Comparison of ENCODE assay signal across 1 cellular context in the genomic region with DNA sequence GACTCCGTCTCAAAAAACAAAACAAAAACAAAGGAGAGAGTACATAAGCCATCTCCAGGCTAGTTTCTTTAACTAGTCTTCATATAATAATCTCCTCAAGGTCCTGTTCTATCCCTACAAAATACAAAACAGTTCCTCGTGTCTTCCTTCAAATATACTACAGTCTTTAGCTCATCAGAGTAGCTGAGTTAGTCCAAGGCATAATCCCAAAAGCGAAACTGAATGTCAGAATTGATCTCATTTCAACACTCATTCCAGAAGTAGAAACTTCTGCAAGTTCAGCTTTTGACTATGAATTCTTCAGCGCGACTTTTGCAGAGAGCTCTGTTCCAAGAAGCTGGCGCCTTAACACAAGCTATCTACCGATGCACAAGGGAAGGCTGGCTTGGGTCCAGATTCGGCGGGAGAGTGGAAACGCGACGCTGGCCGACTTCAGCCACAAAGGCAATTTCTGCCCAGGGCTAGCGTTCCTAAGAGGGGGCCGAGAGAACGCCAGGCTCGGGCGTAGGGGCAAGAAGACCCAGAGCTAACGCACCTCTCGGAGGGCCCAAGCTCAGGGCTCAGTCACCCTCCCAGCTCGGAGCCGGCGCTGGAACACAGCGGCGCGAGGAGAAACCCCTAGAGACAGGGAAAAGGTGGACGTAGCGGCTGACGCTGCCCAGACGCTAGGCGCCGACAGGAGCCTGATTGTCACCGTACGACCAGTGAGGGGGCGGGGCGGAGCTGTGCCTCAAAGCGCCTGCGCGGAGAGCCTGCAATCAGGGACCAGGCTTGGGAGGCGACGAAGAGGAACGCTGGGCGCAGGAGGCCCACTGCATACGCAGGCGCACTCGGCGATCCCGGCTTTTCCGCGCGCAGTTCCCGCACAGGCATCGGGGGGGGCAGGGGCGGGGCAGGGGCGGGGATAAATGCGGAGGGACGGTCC.
TF ChIP-seq lines count a peak whose summit lies in the region.

No MANE protein-coding gene starts in this region.

TF ChIP-seq in HepG2, 621 proteins besides CTCF, POLR2A, EP300 and RAD21 (continued from another document and continues in another):
- TF ChIP-seq, protein P1, sequence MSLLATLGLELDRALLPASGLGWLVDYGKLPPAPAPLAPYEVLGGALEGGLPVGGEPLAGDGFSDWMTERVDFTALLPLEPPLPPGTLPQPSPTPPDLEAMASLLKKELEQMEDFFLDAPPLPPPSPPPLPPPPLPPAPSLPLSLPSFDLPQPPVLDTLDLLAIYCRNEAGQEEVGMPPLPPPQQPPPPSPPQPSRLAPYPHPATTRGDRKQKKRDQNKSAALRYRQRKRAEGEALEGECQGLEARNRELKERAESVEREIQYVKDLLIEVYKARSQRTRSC (CRISPR knock-in tag; IDR thresholded peaks at IDR 0.05; ENCODE audit: low read depth) = no peak
- TF ChIP-seq GPBP1L1 (CRISPR knock-in tag; IDR thresholded peaks at IDR 0.05) (no peak), ZBTB44 (CRISPR knock-in tag; IDR thresholded peaks at IDR 0.05) (no peak), ZNF644 (CRISPR knock-in tag; IDR thresholded peaks at IDR 0.05; ENCODE audit: low read depth) (no peak), NR2F1 (CRISPR knock-in tag; IDR thresholded peaks at IDR 0.05) (no peak), THYN1 (CRISPR knock-in tag; IDR thresholded peaks at IDR 0.05; ENCODE audit: borderline replicate concordance, low read depth) (no peak), SNAPC4 (CRISPR knock-in tag; IDR thresholded peaks at IDR 0.05) (no peak), RBFOX2 (IDR thresholded peaks at IDR 0.05; ENCODE audit: low read depth, low read length) (peak; percentile 94), ZNF776 (CRISPR knock-in tag; IDR thresholded peaks at IDR 0.05) (no peak; the same call in 1 of the 2 replicates), ZNF605 (CRISPR knock-in tag; IDR thresholded peaks at IDR 0.05) (peak; percentile 74), ELF3 (CRISPR knock-in tag; IDR thresholded peaks at IDR 0.05) (no peak; the same call in 1 of the 2 replicates), ZNF790 (CRISPR knock-in tag; IDR thresholded peaks at IDR 0.05; ENCODE audit: borderline replicate concordance) (no peak), RARA (CRISPR knock-in tag; IDR thresholded peaks at IDR 0.05) (no peak), TEF (CRISPR knock-in tag; IDR thresholded peaks at IDR 0.05) (0 out of 2 replicates have a peak, but pooled peaks have one; percentile 11), ZNF75D (CRISPR knock-in tag; IDR thresholded peaks at IDR 0.05; ENCODE audit: borderline replicate concordance) (no peak), ZNF839 (CRISPR knock-in tag; IDR thresholded peaks at IDR 0.05; ENCODE audit: borderline replicate concordance) (no peak), ZNF230 (CRISPR knock-in tag; IDR thresholded peaks at IDR 0.05) (no peak; the same call in 1 of the 2 replicates), SALL2 (CRISPR knock-in tag; IDR thresholded peaks at IDR 0.05) (peak; percentile 63; the same call in 1 of the 2 replicates), ZEB1 (IDR thresholded peaks at IDR 0.05; ENCODE audit: insufficient replicate concordance, low read depth) (no peak), ZZZ3 (CRISPR knock-in tag; IDR thresholded peaks at IDR 0.05; ENCODE audit: borderline replicate concordance) (no peak), ZBTB2 (CRISPR knock-in tag; IDR thresholded peaks at IDR 0.05; ENCODE audit: low read depth) (no peak), ZNF337 (CRISPR knock-in tag; IDR thresholded peaks at IDR 0.05; ENCODE audit: borderline replicate concordance, low read depth) (no peak)
- TF ChIP-seq, protein P2, sequence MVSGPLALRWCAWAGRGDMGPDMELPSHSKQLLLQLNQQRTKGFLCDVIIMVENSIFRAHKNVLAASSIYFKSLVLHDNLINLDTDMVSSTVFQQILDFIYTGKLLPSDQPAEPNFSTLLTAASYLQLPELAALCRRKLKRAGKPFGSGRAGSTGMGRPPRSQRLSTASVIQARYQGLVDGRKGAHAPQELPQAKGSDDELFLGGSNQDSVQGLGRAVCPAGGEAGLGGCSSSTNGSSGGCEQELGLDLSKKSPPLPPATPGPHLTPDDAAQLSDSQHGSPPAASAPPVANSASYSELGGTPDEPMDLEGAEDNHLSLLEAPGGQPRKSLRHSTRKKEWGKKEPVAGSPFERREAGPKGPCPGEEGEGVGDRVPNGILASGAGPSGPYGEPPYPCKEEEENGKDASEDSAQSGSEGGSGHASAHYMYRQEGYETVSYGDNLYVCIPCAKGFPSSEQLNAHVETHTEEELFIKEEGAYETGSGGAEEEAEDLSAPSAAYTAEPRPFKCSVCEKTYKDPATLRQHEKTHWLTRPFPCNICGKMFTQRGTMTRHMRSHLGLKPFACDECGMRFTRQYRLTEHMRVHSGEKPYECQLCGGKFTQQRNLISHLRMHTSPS (CRISPR knock-in tag; IDR thresholded peaks at IDR 0.05; ENCODE audit: low read depth) = no peak
- TF ChIP-seq, protein P3, sequence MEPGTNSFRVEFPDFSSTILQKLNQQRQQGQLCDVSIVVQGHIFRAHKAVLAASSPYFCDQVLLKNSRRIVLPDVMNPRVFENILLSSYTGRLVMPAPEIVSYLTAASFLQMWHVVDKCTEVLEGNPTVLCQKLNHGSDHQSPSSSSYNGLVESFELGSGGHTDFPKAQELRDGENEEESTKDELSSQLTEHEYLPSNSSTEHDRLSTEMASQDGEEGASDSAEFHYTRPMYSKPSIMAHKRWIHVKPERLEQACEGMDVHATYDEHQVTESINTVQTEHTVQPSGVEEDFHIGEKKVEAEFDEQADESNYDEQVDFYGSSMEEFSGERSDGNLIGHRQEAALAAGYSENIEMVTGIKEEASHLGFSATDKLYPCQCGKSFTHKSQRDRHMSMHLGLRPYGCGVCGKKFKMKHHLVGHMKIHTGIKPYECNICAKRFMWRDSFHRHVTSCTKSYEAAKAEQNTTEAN (CRISPR knock-in tag; conservative IDR thresholded peaks at IDR 0.05) = no peak; the same call in 1 of the 2 replicates
- TF ChIP-seq, protein P4, sequence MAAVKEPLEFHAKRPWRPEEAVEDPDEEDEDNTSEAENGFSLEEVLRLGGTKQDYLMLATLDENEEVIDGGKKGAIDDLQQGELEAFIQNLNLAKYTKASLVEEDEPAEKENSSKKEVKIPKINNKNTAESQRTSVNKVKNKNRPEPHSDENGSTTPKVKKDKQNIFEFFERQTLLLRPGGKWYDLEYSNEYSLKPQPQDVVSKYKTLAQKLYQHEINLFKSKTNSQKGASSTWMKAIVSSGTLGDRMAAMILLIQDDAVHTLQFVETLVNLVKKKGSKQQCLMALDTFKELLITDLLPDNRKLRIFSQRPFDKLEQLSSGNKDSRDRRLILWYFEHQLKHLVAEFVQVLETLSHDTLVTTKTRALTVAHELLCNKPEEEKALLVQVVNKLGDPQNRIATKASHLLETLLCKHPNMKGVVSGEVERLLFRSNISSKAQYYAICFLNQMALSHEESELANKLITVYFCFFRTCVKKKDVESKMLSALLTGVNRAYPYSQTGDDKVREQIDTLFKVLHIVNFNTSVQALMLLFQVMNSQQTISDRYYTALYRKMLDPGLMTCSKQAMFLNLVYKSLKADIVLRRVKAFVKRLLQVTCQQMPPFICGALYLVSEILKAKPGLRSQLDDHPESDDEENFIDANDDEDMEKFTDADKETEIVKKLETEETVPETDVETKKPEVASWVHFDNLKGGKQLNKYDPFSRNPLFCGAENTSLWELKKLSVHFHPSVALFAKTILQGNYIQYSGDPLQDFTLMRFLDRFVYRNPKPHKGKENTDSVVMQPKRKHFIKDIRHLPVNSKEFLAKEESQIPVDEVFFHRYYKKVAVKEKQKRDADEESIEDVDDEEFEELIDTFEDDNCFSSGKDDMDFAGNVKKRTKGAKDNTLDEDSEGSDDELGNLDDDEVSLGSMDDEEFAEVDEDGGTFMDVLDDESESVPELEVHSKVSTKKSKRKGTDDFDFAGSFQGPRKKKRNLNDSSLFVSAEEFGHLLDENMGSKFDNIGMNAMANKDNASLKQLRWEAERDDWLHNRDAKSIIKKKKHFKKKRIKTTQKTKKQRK (IDR thresholded peaks at IDR 0.05; ENCODE audit: low read length) = no peak
- TF ChIP-seq, protein P5, sequence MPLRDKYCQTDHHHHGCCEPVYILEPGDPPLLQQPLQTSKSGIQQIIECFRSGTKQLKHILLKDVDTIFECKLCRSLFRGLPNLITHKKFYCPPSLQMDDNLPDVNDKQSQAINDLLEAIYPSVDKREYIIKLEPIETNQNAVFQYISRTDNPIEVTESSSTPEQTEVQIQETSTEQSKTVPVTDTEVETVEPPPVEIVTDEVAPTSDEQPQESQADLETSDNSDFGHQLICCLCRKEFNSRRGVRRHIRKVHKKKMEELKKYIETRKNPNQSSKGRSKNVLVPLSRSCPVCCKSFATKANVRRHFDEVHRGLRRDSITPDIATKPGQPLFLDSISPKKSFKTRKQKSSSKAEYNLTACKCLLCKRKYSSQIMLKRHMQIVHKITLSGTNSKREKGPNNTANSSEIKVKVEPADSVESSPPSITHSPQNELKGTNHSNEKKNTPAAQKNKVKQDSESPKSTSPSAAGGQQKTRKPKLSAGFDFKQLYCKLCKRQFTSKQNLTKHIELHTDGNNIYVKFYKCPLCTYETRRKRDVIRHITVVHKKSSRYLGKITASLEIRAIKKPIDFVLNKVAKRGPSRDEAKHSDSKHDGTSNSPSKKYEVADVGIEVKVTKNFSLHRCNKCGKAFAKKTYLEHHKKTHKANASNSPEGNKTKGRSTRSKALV (CRISPR knock-in tag; IDR thresholded peaks at IDR 0.05) = peak; percentile 64
- TF ChIP-seq, protein P6, sequence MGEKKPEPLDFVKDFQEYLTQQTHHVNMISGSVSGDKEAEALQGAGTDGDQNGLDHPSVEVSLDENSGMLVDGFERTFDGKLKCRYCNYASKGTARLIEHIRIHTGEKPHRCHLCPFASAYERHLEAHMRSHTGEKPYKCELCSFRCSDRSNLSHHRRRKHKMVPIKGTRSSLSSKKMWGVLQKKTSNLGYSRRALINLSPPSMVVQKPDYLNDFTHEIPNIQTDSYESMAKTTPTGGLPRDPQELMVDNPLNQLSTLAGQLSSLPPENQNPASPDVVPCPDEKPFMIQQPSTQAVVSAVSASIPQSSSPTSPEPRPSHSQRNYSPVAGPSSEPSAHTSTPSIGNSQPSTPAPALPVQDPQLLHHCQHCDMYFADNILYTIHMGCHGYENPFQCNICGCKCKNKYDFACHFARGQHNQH (CRISPR knock-in tag; IDR thresholded peaks at IDR 0.05) = peak; percentile 55; the same call in 1 of the 2 replicates
